Comparison of ENCODE assay signal across 36 cellular contexts in the genomic region with DNA sequence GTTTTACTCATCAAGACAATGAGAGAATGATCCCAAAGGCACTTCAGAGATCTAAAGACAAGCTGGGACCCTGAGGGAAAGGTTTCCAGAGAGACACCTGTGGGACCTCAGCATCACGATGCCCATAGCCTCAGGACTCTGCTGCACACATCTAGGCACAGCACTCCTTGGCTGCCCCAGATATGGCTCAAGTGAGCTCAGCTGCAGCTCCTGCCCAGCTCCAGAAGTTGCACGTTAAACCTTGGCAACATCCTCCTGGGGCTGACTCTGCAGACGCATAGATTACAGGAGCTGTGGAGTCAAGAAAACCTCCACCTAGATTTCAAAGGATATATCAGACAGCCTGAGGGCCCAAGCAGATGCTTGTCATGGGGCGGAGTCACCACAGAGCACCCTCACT.
"Had no signal": no experiment of that assay in that cellular context is flagged by ENCODE, and none has a peak within 500 bp of the region (broad histone marks: within the 10 kb centered on the region; RNA-seq: fewer than 3 reads in every experiment).

No MANE protein-coding gene starts in this region.

- H3K4me3 ChIP-seq: adrenal gland, body of pancreas, breast epithelium, cardiac muscle cell had no signal

- ATAC-seq: activated CD8-positive, alpha-beta T cell treated with anti-CD3 and anti-CD28 coated beads for 36 hours; activated naive CD4-positive, alpha-beta T cell treated with anti-CD3 and anti-CD28 coated beads, Interleukin-2, amount 50 U/mL, for 72 hours; activated T-cell treated with anti-CD3 and anti-CD28 coated beads, Interleukin-2, amount 50 U/mL, for 4 hours; activated T-cell treated with anti-CD3 and anti-CD28 coated beads, Interleukin-2, amount 50 U/mL, for 72 hours; activated T-helper 17 cell treated with anti-CD3 and anti-CD28 coated beads, Interleukin-2, amount 50 U/mL, for 72 hours; body of pancreas had no signal

- H3K27me3 ChIP-seq: adrenal gland, body of pancreas, brain microvascular endothelial cell, breast epithelium, cardiac muscle cell had no signal

- H3K9me3 ChIP-seq: adrenal gland, body of pancreas, breast epithelium had no signal

- H3K27ac ChIP-seq: adrenal gland, body of pancreas, brain microvascular endothelial cell, breast epithelium, cardiac muscle cell, VCaP had no signal

- DNase-seq: activated B cell treated with CpG ODN at 0.5 μM for 24 hours; activated CD4-positive, alpha-beta memory T cell treated with anti-CD3 and anti-CD28 coated beads for 36 hours; activated CD4-positive, alpha-beta T cell treated with anti-CD3 and anti-CD28 coated beads for 4 hours; activated CD4-positive, alpha-beta T cell treated with anti-CD3 and anti-CD28 coated beads, Interleukin-2, amount 10 ng/mL, durations not matched to agents 24 days and 14 days; activated CD4-positive, alpha-beta T cell treated with anti-CD3 and anti-CD28 coated beads, Interleukin-2, amount 50 U/mL, for 1 hour; activated CD4-positive, alpha-beta T cell treated with anti-CD3 and anti-CD28 coated beads, Interleukin-2, amount 50 U/mL, for 4 hours; activated CD4-positive, CD25-positive, alpha-beta regulatory T cell treated with anti-CD3 and anti-CD28 coated beads, Interleukin-2, amount 50 U/mL, for 72 hours; activated CD8-positive, alpha-beta memory T cell treated with anti-CD3 and anti-CD28 coated beads, Interleukin-2, amount 50 U/mL, for 4 hours; activated CD8-positive, alpha-beta T cell treated with anti-CD3 and anti-CD28 coated beads for 36 hours; activated effector memory CD4-positive, alpha-beta T cell treated with anti-CD3 and anti-CD28 coated beads, Interleukin-2, amount 50 U/mL, for 16 hours; activated gamma-delta T cell treated with Interleukin-2 at 50 U/mL for 16 hours; activated naive CD4-positive, alpha-beta T cell; activated naive CD4-positive, alpha-beta T cell treated with anti-CD3 and anti-CD28 coated beads for 36 hours; activated naive CD4-positive, alpha-beta T cell treated with anti-CD3 and anti-CD28 coated beads, Interleukin-2, amount 50 U/mL, for 16 hours; activated naive CD8-positive, alpha-beta T cell treated with anti-CD3 and anti-CD28 coated beads for 36 hours; activated T-cell treated with anti-CD3 and anti-CD28 coated beads for 4 hours; activated T-cell treated with anti-CD3 and anti-CD28 coated beads, Interleukin-2, amount 50 U/mL, for 1 hour; activated T-cell treated with anti-CD3 and anti-CD28 coated beads, Interleukin-2, amount 50 U/mL, for 4 hours; activated T-cell treated with anti-CD3 and anti-CD28 coated beads, Interleukin-2, amount 50 U/mL, for 72 hours; adrenal gland; amniotic stem cell; aorta; body of pancreas; brain microvascular endothelial cell; caudate nucleus; cerebellar nuclear complex; T-helper 1 cell; T-helper 2 cell; T-helper 9 cell had no signal

- H3K36me3 ChIP-seq: adrenal gland, brain microvascular endothelial cell, breast epithelium, cardiac muscle cell had no signal

- FAIRE-seq: astrocyte, TTC549 had no signal

- H3K4me1 ChIP-seq: adrenal gland, body of pancreas, breast epithelium had no signal
